Comparison of ENCODE assay signal across 1 cellular context in genomic region chrX:35890699-35891098, GRCh38.
TF ChIP-seq lines count a peak whose summit lies in the region.

No MANE protein-coding gene starts in this region.

TF ChIP-seq in K562, 482 proteins besides CTCF, POLR2A, EP300 and RAD21 (continued from another document and continues in another):
- TF ChIP-seq THAP12 (CRISPR knock-in tag; IDR thresholded peaks at IDR 0.05), result no peak
- TF ChIP-seq EHMT2 (IDR thresholded peaks at IDR 0.05), result no peak
- TF ChIP-seq ZNF408 (CRISPR knock-in tag; IDR thresholded peaks at IDR 0.05; ENCODE audit: low read depth), result no peak
- no peak for TF ChIP-seq ZNF3 (CRISPR knock-in tag; IDR thresholded peaks at IDR 0.05)
- no peak for TF ChIP-seq KDM5B (IDR thresholded peaks at IDR 0.05; ENCODE audit: insufficient replicate concordance, low read depth, low read length)
- no peak for TF ChIP-seq ZNF445 (CRISPR knock-in tag; IDR thresholded peaks at IDR 0.05; ENCODE audit: low read depth)
- TF ChIP-seq ARID2 (IDR thresholded peaks at IDR 0.05), result no peak
- TF ChIP-seq ZNF282 (CRISPR knock-in tag; IDR thresholded peaks at IDR 0.05), result no peak
- TF ChIP-seq ZNF507 (tag; conservative IDR thresholded peaks at IDR 0.05), result no peak
- TF ChIP-seq HDGF (IDR thresholded peaks at IDR 0.05), result no peak
- no peak for TF ChIP-seq ZNF165 (CRISPR knock-in tag; IDR thresholded peaks at IDR 0.05; ENCODE audit: borderline replicate concordance)
- TF ChIP-seq CHCHD3 (CRISPR knock-in tag; IDR thresholded peaks at IDR 0.05), result no peak
- 0 out of 2 replicates have a peak, but pooled peaks have one; percentile 18 for TF ChIP-seq DEAF1 (CRISPR knock-in tag; IDR thresholded peaks at IDR 0.05)
- TF ChIP-seq NUFIP1 (IDR thresholded peaks at IDR 0.05; ENCODE audit: partially characterized antibody), result no peak
- no peak for TF ChIP-seq CCNT2 (IDR thresholded peaks at IDR 0.05; ENCODE audit: borderline replicate concordance, extremely low read depth, insufficient read length, low read depth, low read length)
- no peak for TF ChIP-seq ZNF140 (CRISPR knock-in tag; IDR thresholded peaks at IDR 0.05)
- no peak for TF ChIP-seq SETDB1 (IDR thresholded peaks at IDR 0.05; ENCODE audit: low read length)
- TF ChIP-seq KDM1A (IDR thresholded peaks at IDR 0.05), result no peak
- no peak for TF ChIP-seq SFPQ (IDR thresholded peaks at IDR 0.05; ENCODE audit: low read depth, low read length)
- TF ChIP-seq POLR2B (IDR thresholded peaks at IDR 0.05; ENCODE audit: low read depth, partially characterized antibody), result no peak
- TF ChIP-seq E2F1 (CRISPR knock-in tag; IDR thresholded peaks at IDR 0.05), result no peak
- no peak for TF ChIP-seq OTX1 (CRISPR knock-in tag; IDR thresholded peaks at IDR 0.05)
- TF ChIP-seq NFIC (IDR thresholded peaks at IDR 0.05), result no peak
- no peak for TF ChIP-seq BCL6 (CRISPR knock-in tag; IDR thresholded peaks at IDR 0.05)
- TF ChIP-seq, protein P1, sequence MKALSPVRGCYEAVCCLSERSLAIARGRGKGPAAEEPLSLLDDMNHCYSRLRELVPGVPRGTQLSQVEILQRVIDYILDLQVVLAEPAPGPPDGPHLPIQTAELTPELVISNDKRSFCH (CRISPR knock-in tag; IDR thresholded peaks at IDR 0.05), result no peak
- TF ChIP-seq, protein P1 (tag; IDR thresholded peaks at IDR 0.05), result no peak
- TF ChIP-seq NR0B1 (IDR thresholded peaks at IDR 0.05; ENCODE audit: partially characterized antibody), result no peak
- no peak for TF ChIP-seq CEBPB (tag; IDR thresholded peaks at IDR 0.05)
- peak; percentile 69 for TF ChIP-seq MGA (IDR thresholded peaks at IDR 0.05)
